ENCODE assay signal across 19 cellular contexts in genomic region chr4:112560084-112560483, GRCh38. TPM values are rescaled to one million over a fixed set of nuclear protein-coding genes. Genes with fewer than 3 reads are reported as not detected.
DNase-seq lines count a peak whose midpoint lies in the region; ATAC-seq and TF ChIP-seq lines count a peak whose summit lies in the region.
"Had no signal": no experiment of that assay in that cellular context is flagged by ENCODE, and none has a peak within 500 bp of the region (broad histone marks: within the 10 kb centered on the region; RNA-seq: fewer than 3 reads in every experiment).

No MANE protein-coding gene starts in this region.

- H3K4me3 ChIP-seq in heart right ventricle: no peak overlapping the region
- H3K4me3 ChIP-seq: breast epithelium, GM23338, spleen, suprapubic skin had no signal

- no peak overlapping the region for H3K4me3 Mint-ChIP-seq in stimulated activated memory B cell treated with anti-CD40 and anti-IgM and Interleukin-4, amounts not matched to agents 10 μg/mL and 1 μg/mL and 100 μg/mL, for 72 hours
- H3K4me3 Mint-ChIP-seq: CD4-positive, alpha-beta memory T cell; GM23338 had no signal

- DNase-seq in NOMO-1 treated with dmso at 0.1 percent for 144 hours (lab: John Stamatoyannopoulos, UW; ENCODE audit: unreplicated experiment) (peak; percentile 70), ureter (ENCODE audit: low spot score) (no peak), heart right ventricle (no peak), left lobe of liver (ENCODE audit: low spot score) (no peak)
- DNase-seq: activated naive CD4-positive, alpha-beta T cell treated with Interleukin-2 at 50 U/mL for 16 hours; CD4-positive, alpha-beta memory T cell; NCI-H1436 treated with DMSO at 0.1 percent for 48 hours; NCI-H524; spleen had no signal

- ATAC-seq in GM19324 (IDR thresholded peaks at IDR 0.05; ENCODE audit: low FRiP score, unreplicated experiment) (peak; percentile 49), HG03135 (IDR thresholded peaks at IDR 0.05; ENCODE audit: unreplicated experiment) (peak; percentile 73), heart right ventricle (no peak), left lobe of liver (no peak)
- no peak for ATAC-seq in stimulated activated memory B cell treated with anti-CD40 and anti-IgM and Interleukin-4, amounts not matched to agents 10 μg/mL and 1 μg/mL and 100 μg/mL, for 72 hours
- ATAC-seq: GM23338, HepG2 had no signal

- no peak for TF ChIP-seq CTCF in heart right ventricle (IDR thresholded peaks at IDR 0.05)

- peak overlapping the region; percentile 10 for H3K27ac Mint-ChIP-seq in stimulated activated memory B cell treated with anti-CD40 and anti-IgM and Interleukin-4, amounts not matched to agents 10 μg/mL and 1 μg/mL and 100 μg/mL, for 72 hours
- H3K27ac Mint-ChIP-seq: GM23338 had no signal

- H3K27me3 ChIP-seq in heart right ventricle: no peaks in the 10 kb centered on the region
- H3K27me3 ChIP-seq: breast epithelium, spleen, suprapubic skin had no signal

- peaks cover 25% of the 10 kb centered on the region for H3K36me3 Mint-ChIP-seq in stimulated activated memory B cell treated with anti-CD40 and anti-IgM and Interleukin-4, amounts not matched to agents 10 μg/mL and 1 μg/mL and 100 μg/mL, for 72 hours

- H3K27me3 Mint-ChIP-seq in stimulated activated memory B cell treated with anti-CD40 and anti-IgM and Interleukin-4, amounts not matched to agents 10 μg/mL and 1 μg/mL and 100 μg/mL, for 72 hours: no peaks in the 10 kb centered on the region
- H3K27me3 Mint-ChIP-seq: CD4-positive, alpha-beta memory T cell had no signal

- H3K9me3 Mint-ChIP-seq in stimulated activated memory B cell treated with anti-CD40 and anti-IgM and Interleukin-4, amounts not matched to agents 10 μg/mL and 1 μg/mL and 100 μg/mL, for 72 hours: no peaks in the 10 kb centered on the region
- H3K9me3 Mint-ChIP-seq: CD4-positive, alpha-beta memory T cell; GM23338 had no signal

- no peaks in the 10 kb centered on the region for H3K4me1 ChIP-seq in heart right ventricle
- H3K4me1 ChIP-seq: breast epithelium, suprapubic skin had no signal

- peaks cover 18% of the 10 kb centered on the region for H3K4me1 Mint-ChIP-seq in stimulated activated memory B cell treated with anti-CD40 and anti-IgM and Interleukin-4, amounts not matched to agents 10 μg/mL and 1 μg/mL and 100 μg/mL, for 72 hours

- no peaks in the 10 kb centered on the region for H3K9me3 ChIP-seq in heart right ventricle
- H3K9me3 ChIP-seq: spleen, suprapubic skin had no signal

- peaks cover 0 to 7% (median 0%) of the 10 kb centered on the region in 9 donors for H3K36me3 ChIP-seq in heart right ventricle
- H3K36me3 ChIP-seq: breast epithelium, suprapubic skin had no signal

- intact Hi-C loops in heart right ventricle (cut with DNase I): no loop called here

- 87 to 91% methylated on average over 2 of the region's 2 CpGs for WGBS in heart right ventricle, 2 donors

- no peak overlapping the region for H3K27ac ChIP-seq in heart right ventricle
- H3K27ac ChIP-seq: breast epithelium, spleen, suprapubic skin had no signal

RNA-seq across cellular contexts. Expression of gene NEUROG2, which starts 44.1 kb away (rescaled TPM):
- total RNA-seq in ureter (not detected), heart right ventricle (not detected), left lobe of liver (not detected)
- not detected for polyA plus RNA-seq in heart right ventricle
- total RNA-seq: activated CD8-positive, alpha-beta memory T cell treated with anti-CD3 and anti-CD28 coated beads for 36 hours; CD4-positive, alpha-beta memory T cell; fibroblast of villous mesenchyme; GM23338; HepG2; osteocyte; spleen; suprapubic skin had no signal
- polyA plus RNA-seq: CD4-positive, alpha-beta memory T cell; GM23338; HepG2; spleen had no signal

Comparison
In these comparisons a context has a peak if more than half of its experiments do, and no peak if none do; other contexts are left out.
1. ATAC-seq: peak in GM19324 (single experiment) and HG03135 (single experiment); none in stimulated activated memory B cell treated with anti-CD40 and anti-IgM and Interleukin-4, amounts not matched to agents 10 μg/mL and 1 μg/mL and 100 μg/mL, for 72 hours (single experiment), heart right ventricle (0 of 8) and left lobe of liver (single experiment).